In the genomic region with DNA sequence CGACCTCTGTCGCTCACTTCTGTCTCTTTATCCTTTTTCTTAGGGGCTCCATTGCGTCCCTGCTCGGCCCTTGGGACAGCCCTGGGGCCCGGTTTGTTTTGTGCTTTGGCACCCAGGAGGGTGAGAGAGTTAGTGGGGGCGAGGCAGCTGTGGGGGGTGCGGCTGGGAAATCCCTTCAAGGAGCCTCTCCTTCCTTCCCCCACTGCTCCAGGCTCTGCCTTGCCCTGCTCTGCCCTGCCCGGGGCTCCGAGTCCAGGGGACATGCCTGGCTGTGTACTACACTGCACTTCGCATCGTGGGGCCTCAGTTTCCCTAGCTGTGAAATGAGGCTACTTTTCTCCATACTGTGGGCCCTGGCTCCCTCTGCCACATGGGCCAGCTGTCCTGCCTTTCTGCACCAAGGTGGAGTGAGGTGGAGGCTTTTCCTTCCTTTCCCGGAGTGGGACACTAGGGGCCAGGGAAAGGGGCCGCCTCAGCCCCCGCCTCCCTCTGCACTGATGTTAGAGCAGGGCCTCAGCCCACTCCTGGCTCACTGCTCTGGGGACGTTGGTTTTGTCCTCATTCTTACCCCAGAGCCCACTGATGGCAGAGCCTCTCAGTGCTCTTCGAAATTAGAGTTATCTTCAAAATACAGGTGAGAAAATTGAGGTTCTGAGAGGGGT, we compare ENCODE assay signal across 8 cellular contexts. TPM values are rescaled to one million over a fixed set of nuclear protein-coding genes. Genes with fewer than 3 reads are reported as not detected.
DNase-seq lines count a peak whose midpoint lies in the region; ATAC-seq and TF ChIP-seq lines count a peak whose summit lies in the region.

No MANE protein-coding gene starts in this region.

- TF ChIP-seq POLR2A in sigmoid colon (IDR thresholded peaks at IDR 0.05): no peak

- TF ChIP-seq EP300 in sigmoid colon (IDR thresholded peaks at IDR 0.05): no peak

- no peaks in the 10 kb centered on the region for H3K27me3 Mint-ChIP-seq in T-helper 17 cell

- intact Hi-C loops in sigmoid colon (cut with DNase I): loop anchor here (5.0 kb wide), 1 partner anchor 91 kb away; a partner anchor contains a TSS

- no peaks in the 10 kb centered on the region for H3K36me3 ChIP-seq in ES-I3 (ENCODE audit: insufficient read depth, low read length)
- no peaks in the 10 kb centered on the region for H3K36me3 ChIP-seq in sigmoid colon

- TF ChIP-seq CTCF in fibroblast of villous mesenchyme (IDR thresholded peaks at IDR 0.05; ENCODE audit: insufficient read depth, low read depth, low read length) (no peak), sigmoid colon (IDR thresholded peaks at IDR 0.05) (no peak)

- 33 to 36% methylated on average over 16 of the region's 16 CpGs for WGBS in sigmoid colon, 2 donors

- H3K27me3 ChIP-seq in sigmoid colon: no peaks in the 10 kb centered on the region

- peak overlapping the region in 3 of 4 donors; percentile 68 to 73 (median 70) for H3K27ac ChIP-seq in sigmoid colon

- H3K4me3 ChIP-seq in fibroblast of villous mesenchyme (ENCODE audit: low read depth, low read length) (peak overlapping the region; percentile 94), sigmoid colon (peak overlapping the region; percentile 42 to 74 (median 68))

- H3K4me1 ChIP-seq in ES-I3 (ENCODE audit: insufficient read depth, low read length) (peaks cover 6% of the 10 kb centered on the region), sigmoid colon (peaks cover 0 to 26% (median 19%) of the 10 kb centered on the region in 4 donors)

- peak overlapping the region; percentile 94 for H3K27ac Mint-ChIP-seq in T-helper 17 cell

- H3K36me3 Mint-ChIP-seq in T-helper 17 cell (ENCODE audit: low read depth): peaks cover 3% of the 10 kb centered on the region

- peak overlapping the region; percentile 100 for H3K4me3 Mint-ChIP-seq in T-helper 17 cell

- H3K4me1 Mint-ChIP-seq in T-helper 17 cell: peaks cover 25% of the 10 kb centered on the region

- H3K9ac ChIP-seq in ES-I3 (ENCODE audit: low read depth, low read length): peak overlapping the region; percentile 99

- no peak for DNase-seq in T-helper 17 cell
- DNase-seq in fibroblast of villous mesenchyme (ENCODE audit: low read depth): no peak
- no peak for DNase-seq in sigmoid colon
- DNase-seq in NCI-H2227 (lab: John Stamatoyannopoulos, UW; ENCODE audit: unreplicated experiment): no peak
- no peak for DNase-seq in DMS53 (lab: John Stamatoyannopoulos, UW)
- no peak for DNase-seq in COLO829 (ENCODE audit: low spot score)

- H3K9me3 ChIP-seq in ES-I3 (ENCODE audit: control insufficient read depth, insufficient read depth, low read length) (no peaks in the 10 kb centered on the region), T-helper 17 cell (ENCODE audit: control insufficient read depth, low read length, poor library complexity, severe bottlenecking) (no peaks in the 10 kb centered on the region), sigmoid colon (no peaks in the 10 kb centered on the region)

- no peak for ATAC-seq in T-helper 17 cell
- ATAC-seq in GM19328 (IDR thresholded peaks at IDR 0.05; ENCODE audit: unreplicated experiment): no peak

RNA-seq across cellular contexts. Expression of a gene that starts 1.0 kb away (rescaled TPM):
- total RNA-seq in T-helper 17 cell (10 to 100 TPM; 14.6 to 16.2 TPM), fibroblast of villous mesenchyme (44.0 and 49.3 TPM in 2 replicates), sigmoid colon (10 to 100 TPM; 16.8 to 25.2 (median 17.2) TPM)
- 10 to 100 TPM in 1 of 3 donors, 1 to 10 TPM in 2; 2.8 to 11.2 (median 4.2) TPM for polyA plus RNA-seq in sigmoid colon

RNA-seq across cellular contexts. Expression of a gene that starts 32.1 kb away (rescaled TPM):
- total RNA-seq in T-helper 17 cell (100 to 1,000 TPM; 276 to 284 TPM), fibroblast of villous mesenchyme (205 and 244 TPM in 2 replicates), sigmoid colon (100 to 1,000 TPM; 222 to 422 (median 236) TPM)
- 100 to 1,000 TPM; 115 to 208 (median 136) TPM for polyA plus RNA-seq in sigmoid colon

RNA-seq across cellular contexts. Expression of a gene that starts 34.0 kb away (rescaled TPM):
- total RNA-seq in T-helper 17 cell: 10 to 100 TPM in 1 of 2 donors, 1 to 10 TPM in 1; 6.1 to 10.2 TPM
- 16.4 and 18.4 TPM in 2 replicates for total RNA-seq in fibroblast of villous mesenchyme
- total RNA-seq in sigmoid colon: 10 to 100 TPM in 3 of 4 donors, 1 to 10 TPM in 1; 8.7 to 14.4 (median 11.7) TPM
- 10 to 100 TPM in 2 of 3 donors, 1 to 10 TPM in 1; 3.7 to 11.4 (median 11.1) TPM for polyA plus RNA-seq in sigmoid colon

RNA-seq across cellular contexts. Expression of a gene that starts 42.8 kb away (rescaled TPM):
- 100 to 1,000 TPM; 100 to 104 TPM for total RNA-seq in T-helper 17 cell
- 113 and 144 TPM in 2 replicates for total RNA-seq in fibroblast of villous mesenchyme
- 100 to 1,000 TPM; 100 to 109 (median 104) TPM for total RNA-seq in sigmoid colon
- polyA plus RNA-seq in sigmoid colon: 10 to 100 TPM; 36.6 to 46.7 (median 40.0) TPM
